In the genomic region with DNA sequence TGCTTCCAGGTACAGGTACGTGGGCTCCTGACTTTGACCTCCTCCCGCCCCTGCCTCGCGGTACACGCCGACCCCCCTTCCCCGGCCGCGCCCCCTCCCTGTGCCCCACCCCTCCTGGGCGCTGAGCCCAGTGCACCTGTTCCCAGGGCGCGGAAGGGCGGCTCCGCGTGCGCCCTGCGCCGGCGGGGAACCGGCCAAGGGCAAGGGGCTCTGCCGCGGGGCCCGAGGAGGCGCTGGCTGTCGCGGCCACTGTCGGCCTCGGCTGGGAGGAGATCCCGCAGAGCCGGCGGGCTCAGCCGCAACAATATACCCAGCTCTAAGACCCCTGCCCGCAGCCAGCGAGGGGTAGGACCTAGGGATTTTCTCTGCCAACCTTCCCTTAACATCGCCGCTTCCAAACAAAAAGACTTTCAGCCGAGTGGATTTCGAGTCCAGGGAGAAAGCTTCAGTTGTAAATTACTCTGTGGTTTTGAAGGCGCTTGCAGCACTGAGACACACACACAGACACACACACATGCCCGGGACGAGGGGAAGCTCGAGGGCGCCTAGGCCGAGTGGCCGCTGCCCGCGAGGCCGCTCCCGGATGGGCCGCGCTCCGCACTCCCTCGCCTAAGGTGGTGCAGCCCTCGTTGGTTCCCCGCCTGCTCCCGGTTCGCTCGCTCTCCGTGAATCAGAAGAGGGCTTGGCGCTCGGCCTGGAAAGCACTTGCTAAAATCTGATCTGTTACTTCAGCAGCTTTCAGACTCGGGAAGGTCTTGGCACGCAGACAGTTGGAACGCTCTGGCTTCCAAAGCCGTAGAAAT, we compare ENCODE assay signal across 9 cellular contexts. TPM values are rescaled to one million over a fixed set of nuclear protein-coding genes. Genes with fewer than 3 reads are reported as not detected.
DNase-seq lines count a peak whose midpoint lies in the region; ATAC-seq, FAIRE-seq and TF ChIP-seq lines count a peak whose summit lies in the region.
"Had no signal": no experiment of that assay in that cellular context is flagged by ENCODE, and none has a peak within 500 bp of the region (broad histone marks: within the 10 kb centered on the region; RNA-seq: fewer than 3 reads in every experiment).

No MANE protein-coding gene starts in this region.

- in situ Hi-C loops in GM13976 (cut with MboI; ENCODE audit: low sequenced_read_pairs, unreplicated experiment): loop anchor here (25.0 kb wide), 1 partner anchor 617 kb away; no protein-coding TSS in a partner anchor

- H2BK15ac ChIP-seq in H9 (ENCODE audit: low read depth, low read length): no peak overlapping the region

- H4K20me1 ChIP-seq in H9 (ENCODE audit: control insufficient read depth, insufficient read depth, insufficient read length) (peaks cover 2% of the 10 kb centered on the region), neural cell (ENCODE audit: insufficient read depth) (no peaks in the 10 kb centered on the region)

- DNase-seq in H9 (peak; percentile 41), frontal cortex (ENCODE audit: low spot score in 2 of 2) (peak; percentile 55 to 60), GM13976 (ENCODE audit: low spot score) (no peak)
- DNase-seq in stimulated activated CD4-positive, alpha-beta T cell treated with anti-CD3 and anti-CD28 coated beads, Interleukin-4, amount 100 ng/mL, for 4 hours: no peak

- no peak overlapping the region for H3K27ac ChIP-seq in H9 (ENCODE audit: insufficient read length, low read depth, low read length)
- H3K27ac ChIP-seq in VCaP: peak overlapping the region; percentile 24; the same call in 1 of the 2 replicates
- H3K27ac ChIP-seq in neural cell (ENCODE audit: low read length): no peak overlapping the region

- no peaks in the 10 kb centered on the region for H3K79me1 ChIP-seq in H9 (ENCODE audit: insufficient read depth, low read depth, low read length, poor library complexity, severe bottlenecking)

- no peaks in the 10 kb centered on the region for H3K36me3 Mint-ChIP-seq in H9 (ENCODE audit: insufficient read depth in 1 of 3, low read depth in 3 of 3)

- H3K9me3 Mint-ChIP-seq in H9: no peaks in the 10 kb centered on the region; a peak in 1 of 5 replicates

- H3K4me1 Mint-ChIP-seq in H9: peaks cover 24 to 46% of the 10 kb centered on the region in 2 experiments

- TF ChIP-seq CTCF in H9 (conservative IDR thresholded peaks at IDR 0.05) (no peak), VCaP (conservative IDR thresholded peaks at IDR 0.05) (no peak), neural cell (IDR thresholded peaks at IDR 0.05; ENCODE audit: poor library complexity, severe bottlenecking) (no peak), GM13976 (IDR thresholded peaks at IDR 0.05; ENCODE audit: borderline replicate concordance, control extremely low read depth, extremely low read depth, insufficient read depth, missing control alignments) (no peak)

- no peak for FAIRE-seq in frontal cortex (lab: Jason Lieb, UNC)

- peak overlapping the region in 1 of 3 experiments; percentile 74; a peak in 1 of 7 replicates for H3K27ac Mint-ChIP-seq in H9

- H2BK20ac ChIP-seq in H9 (ENCODE audit: low read depth, low read length, poor library complexity, severe bottlenecking): no peak overlapping the region

- H3K4me2 ChIP-seq in H9 (ENCODE audit: insufficient read depth, insufficient read length, low read length): peak overlapping the region; percentile 98
- peak overlapping the region; percentile 25 for H3K4me2 ChIP-seq in neural cell (ENCODE audit: low read length)

- H3K79me2 ChIP-seq in H9 (ENCODE audit: insufficient read depth, low read length) (no peaks in the 10 kb centered on the region), neural cell (replicated peaks; ENCODE audit: insufficient read depth, low read length) (no peaks in the 10 kb centered on the region)

- no peak overlapping the region for H3K56ac ChIP-seq in H9 (ENCODE audit: insufficient read length, low read depth, low read length)

- no peak overlapping the region for H2BK12ac ChIP-seq in H9 (ENCODE audit: insufficient read length, low read depth, low read length)

- H2AFZ ChIP-seq in H9 (ENCODE audit: low read length) (no peak overlapping the region), neural cell (ENCODE audit: low read depth, low read length) (no peak overlapping the region)

- no peaks in the 10 kb centered on the region for H3K9me2 ChIP-seq in neural cell (ENCODE audit: insufficient read depth, low read length)

- no peak overlapping the region for H3K9ac ChIP-seq in H9 (ENCODE audit: extremely low read depth, insufficient read length, low read length)
- H3K9ac ChIP-seq in neural cell (ENCODE audit: low read length): peak overlapping the region; percentile 47

- no peak for TF ChIP-seq EP300 in neural cell (conservative IDR thresholded peaks at IDR 0.05; ENCODE audit: poor library complexity, severe bottlenecking)

- H4K8ac ChIP-seq in H9 (replicated peaks; ENCODE audit: insufficient read length, low read depth, low read length): no peak overlapping the region

- no peak overlapping the region for H3T11ph ChIP-seq in H9 (ENCODE audit: low read length)

- H3F3A ChIP-seq in neural cell (ENCODE audit: insufficient read depth, low read length, poor library complexity, severe bottlenecking): no peaks in the 10 kb centered on the region

- no peak overlapping the region for H2BK5ac ChIP-seq in H9 (ENCODE audit: insufficient read length, low read length)

- H3K4me3 ChIP-seq in neural cell (ENCODE audit: low read length): peak overlapping the region; percentile 69

- no peaks in the 10 kb centered on the region for H3K36me3 ChIP-seq in neural cell (ENCODE audit: insufficient read depth, low read length)

- H3K9me3 ChIP-seq in H9 (ENCODE audit: control insufficient read depth, low read depth, low read length) (no peaks in the 10 kb centered on the region), neural cell (ENCODE audit: low read length) (no peaks in the 10 kb centered on the region)

- WGBS in H9 (ENCODE audit: extremely low coverage, insufficient read length, low lambda C conversion rate): no CpG with 5 or more reads among the region's 65 CpGs

- no peak overlapping the region for H2AK5ac ChIP-seq in H9 (ENCODE audit: insufficient read length, low read length)

- H2BK120ac ChIP-seq in H9 (ENCODE audit: low read depth, low read length, poor library complexity, severe bottlenecking): no peak overlapping the region

- H3K4ac ChIP-seq in H9 (ENCODE audit: low read depth, low read length): no peak overlapping the region

- no peak for TF ChIP-seq RAD21 in neural cell (conservative IDR thresholded peaks at IDR 0.05)

- H3K18ac ChIP-seq in H9 (ENCODE audit: insufficient read length, low read depth, low read length): no peak overlapping the region

- H3K4me1 ChIP-seq in H9 (ENCODE audit: insufficient read depth, low read length): no peaks in the 10 kb centered on the region; the same call in 1 of the 2 replicates

- ATAC-seq in GM21390 (IDR thresholded peaks at IDR 0.05; ENCODE audit: unreplicated experiment): no peak
- no peak for ATAC-seq in GM18907 (IDR thresholded peaks at IDR 0.05; ENCODE audit: unreplicated experiment)

- peak overlapping the region; percentile 67 to 89 for H3K4me3 Mint-ChIP-seq in H9

- H3K14ac ChIP-seq in H9 (ENCODE audit: insufficient read depth, low read length): 0 out of 2 replicates have a peak overlapping the region, but pooled peaks have one; percentile 30

- H4K91ac ChIP-seq in H9 (ENCODE audit: insufficient read length, low read depth, low read length): no peak overlapping the region

- no peak overlapping the region for H4K5ac ChIP-seq in H9 (ENCODE audit: insufficient read length, low read depth, low read length)

- peaks cover 16% of the 10 kb centered on the region for H3K23me2 ChIP-seq in H9 (ENCODE audit: insufficient read length, low read depth, low read length, poor library complexity, severe bottlenecking)

- peaks cover 52% of the 10 kb centered on the region for H3K27me3 Mint-ChIP-seq in H9 (ENCODE audit: low read depth)

- H3K27me3 ChIP-seq in H9 (ENCODE audit: insufficient read depth, low read length) (peaks cover 13% of the 10 kb centered on the region; the same call in 1 of the 2 replicates), neural cell (ENCODE audit: insufficient read depth, low read depth, low read length) (peaks cover 31% of the 10 kb centered on the region)

- no peak overlapping the region for H3K23ac ChIP-seq in H9 (ENCODE audit: insufficient read length, low read depth, low read length)

TF ChIP-seq in neural cell, 6 proteins besides CTCF, POLR2A, EP300 and RAD21:
- TF ChIP-seq SMC3 (conservative IDR thresholded peaks at IDR 0.05; ENCODE audit: poor library complexity) (no peak), POLR2AphosphoS5 (IDR thresholded peaks at IDR 0.05) (no peak), TAF1 (IDR thresholded peaks at IDR 0.05; ENCODE audit: low read depth) (no peak), EZH2 (IDR thresholded peaks at IDR 0.05; ENCODE audit: borderline replicate concordance, insufficient read depth, low read length, poor library complexity, severe bottlenecking) (no peak), MXI1 (conservative IDR thresholded peaks at IDR 0.05; ENCODE audit: poor library complexity, severe bottlenecking) (no peak)
- TF ChIP-seq, protein P1, sequence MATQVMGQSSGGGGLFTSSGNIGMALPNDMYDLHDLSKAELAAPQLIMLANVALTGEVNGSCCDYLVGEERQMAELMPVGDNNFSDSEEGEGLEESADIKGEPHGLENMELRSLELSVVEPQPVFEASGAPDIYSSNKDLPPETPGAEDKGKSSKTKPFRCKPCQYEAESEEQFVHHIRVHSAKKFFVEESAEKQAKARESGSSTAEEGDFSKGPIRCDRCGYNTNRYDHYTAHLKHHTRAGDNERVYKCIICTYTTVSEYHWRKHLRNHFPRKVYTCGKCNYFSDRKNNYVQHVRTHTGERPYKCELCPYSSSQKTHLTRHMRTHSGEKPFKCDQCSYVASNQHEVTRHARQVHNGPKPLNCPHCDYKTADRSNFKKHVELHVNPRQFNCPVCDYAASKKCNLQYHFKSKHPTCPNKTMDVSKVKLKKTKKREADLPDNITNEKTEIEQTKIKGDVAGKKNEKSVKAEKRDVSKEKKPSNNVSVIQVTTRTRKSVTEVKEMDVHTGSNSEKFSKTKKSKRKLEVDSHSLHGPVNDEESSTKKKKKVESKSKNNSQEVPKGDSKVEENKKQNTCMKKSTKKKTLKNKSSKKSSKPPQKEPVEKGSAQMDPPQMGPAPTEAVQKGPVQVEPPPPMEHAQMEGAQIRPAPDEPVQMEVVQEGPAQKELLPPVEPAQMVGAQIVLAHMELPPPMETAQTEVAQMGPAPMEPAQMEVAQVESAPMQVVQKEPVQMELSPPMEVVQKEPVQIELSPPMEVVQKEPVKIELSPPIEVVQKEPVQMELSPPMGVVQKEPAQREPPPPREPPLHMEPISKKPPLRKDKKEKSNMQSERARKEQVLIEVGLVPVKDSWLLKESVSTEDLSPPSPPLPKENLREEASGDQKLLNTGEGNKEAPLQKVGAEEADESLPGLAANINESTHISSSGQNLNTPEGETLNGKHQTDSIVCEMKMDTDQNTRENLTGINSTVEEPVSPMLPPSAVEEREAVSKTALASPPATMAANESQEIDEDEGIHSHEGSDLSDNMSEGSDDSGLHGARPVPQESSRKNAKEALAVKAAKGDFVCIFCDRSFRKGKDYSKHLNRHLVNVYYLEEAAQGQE (IDR thresholded peaks at IDR 0.05; ENCODE audit: borderline replicate concordance): no peak
TF ChIP-seq in neural cell: peak in this region for 0.

RNA-seq across cellular contexts. Expression of a gene that starts 1.2 kb away (rescaled TPM):
- total RNA-seq in H9 (2021): 0.94 and 1.3 TPM in 2 replicates
- 0.82 TPM for total RNA-seq in frontal cortex
- polyA plus RNA-seq in neural cell: 1.2 TPM in 1 of 2 replicates, not detected in the other
- 0.49 TPM in 1 of 2 replicates, not detected in the other for polyA minus RNA-seq in neural cell
- total RNA-seq: RPMI7951 had no signal

RNA-seq across cellular contexts. Expression of a gene that starts 33.0 kb away (rescaled TPM):
- total RNA-seq in H9 (2021) (3,020 and 3,122 TPM in 2 replicates), frontal cortex (414 TPM)
- polyA plus RNA-seq in neural cell: 988 and 1,141 TPM in 2 replicates
- polyA minus RNA-seq in neural cell: 898 and 983 TPM in 2 replicates

Comparison
In these comparisons a context has a peak if more than half of its experiments do, and no peak if none do; other contexts are left out.
1. DNase-seq: peak in H9 (single experiment) and frontal cortex (2 of 2); none in stimulated activated CD4-positive, alpha-beta T cell treated with anti-CD3 and anti-CD28 coated beads, Interleukin-4, amount 100 ng/mL, for 4 hours (0 of 2) and GM13976 (single experiment).